In genomic region chr1:230104395-230105244, GRCh38 we compare ENCODE assay signal across 8 cellular contexts. TPM values are rescaled to one million over a fixed set of nuclear protein-coding genes. Genes with fewer than 3 reads are reported as not detected.
A peak's percentile ranks its signal among the peaks of the same experiment; 100 is the strongest.
DNase-seq lines count a peak whose midpoint lies in the region; ATAC-seq and TF ChIP-seq lines count a peak whose summit lies in the region.

No MANE protein-coding gene starts in this region.

- intact Hi-C loops in mucosa of descending colon (cut with DNase I, micrococcal nuclease) = no loop called here

- no peak overlapping the region for H3K9ac ChIP-seq in endocrine pancreas (ENCODE audit: control insufficient read depth, insufficient read depth, low read length)

- TF ChIP-seq CTCF in mucosa of descending colon (IDR thresholded peaks at IDR 0.05) = no peak

- H3K36me3 ChIP-seq in endocrine pancreas (ENCODE audit: control insufficient read depth, insufficient read depth, low read length) = no peaks in the 10 kb centered on the region
- no peaks in the 10 kb centered on the region for H3K36me3 ChIP-seq in mucosa of descending colon (ENCODE audit: low read depth)

- peak; percentile 40 for ATAC-seq in HG03095 (IDR thresholded peaks at IDR 0.05; ENCODE audit: unreplicated experiment)
- ATAC-seq in mucosa of descending colon = peak; percentile 94

- DNase-seq in NK-92 treated with Interleukin-12 subunit alpha and Interleukin-12 subunit beta, amount 100 ng/mL, for 24 hours (lab: John Stamatoyannopoulos, UW) = peak; percentile 59
- DNase-seq in NK-92 (lab: John Stamatoyannopoulos, UW; ENCODE audit: unreplicated experiment) (no peak), NCI-H460 (ENCODE audit: extremely low read depth, low read depth) (peak; percentile 96), mucosa of descending colon (peak; percentile 90 to 95 (median 92))
- DNase-seq in activated CD8-positive, alpha-beta memory T cell treated with anti-CD3 and anti-CD28 coated beads for 24 hours = peak; percentile 89
- peak; percentile 25 to 34 for DNase-seq in stimulated activated CD8-positive, alpha-beta memory T cell treated with anti-CD3 and anti-CD28 coated beads, Interleukin-4, amount 100 ng/mL, for 1 hour (ENCODE audit: low read depth in 2 of 2, low spot score in 1 of 2)

- no peaks in the 10 kb centered on the region for H3K27me3 ChIP-seq in endocrine pancreas (ENCODE audit: control insufficient read depth, insufficient read depth, low read length)

- H3K9me3 ChIP-seq in endocrine pancreas (ENCODE audit: control insufficient read depth, low read length) (no peaks in the 10 kb centered on the region), mucosa of descending colon (no peaks in the 10 kb centered on the region)

- H3K4me1 ChIP-seq in endocrine pancreas (ENCODE audit: control insufficient read depth, insufficient read depth, low read length) = peaks cover 11% of the 10 kb centered on the region
- H3K4me1 ChIP-seq in mucosa of descending colon (ENCODE audit: low read depth) = peaks cover 40% of the 10 kb centered on the region

- H3K4me3 ChIP-seq in endocrine pancreas (ENCODE audit: control insufficient read depth, insufficient read depth, low read length) (peak overlapping the region; percentile 23), mucosa of descending colon (no peak overlapping the region)

RNA-seq across cellular contexts. Expression of gene GALNT2, which starts 37.6 kb away (rescaled TPM):
- 44.2 and 47.0 TPM in 2 replicates for total RNA-seq in NCI-H460 (2014; rRNA removed; shearing (Covaris generic))
- polyA plus RNA-seq in NCI-H460 (2014; cell fraction: nucleus; rRNA removed) = 74.8 and 101 TPM in 2 replicates
- total RNA-seq in mucosa of descending colon = 10 to 100 TPM; 29.5 to 59.1 (median 55.2) TPM
